In the genomic region with DNA sequence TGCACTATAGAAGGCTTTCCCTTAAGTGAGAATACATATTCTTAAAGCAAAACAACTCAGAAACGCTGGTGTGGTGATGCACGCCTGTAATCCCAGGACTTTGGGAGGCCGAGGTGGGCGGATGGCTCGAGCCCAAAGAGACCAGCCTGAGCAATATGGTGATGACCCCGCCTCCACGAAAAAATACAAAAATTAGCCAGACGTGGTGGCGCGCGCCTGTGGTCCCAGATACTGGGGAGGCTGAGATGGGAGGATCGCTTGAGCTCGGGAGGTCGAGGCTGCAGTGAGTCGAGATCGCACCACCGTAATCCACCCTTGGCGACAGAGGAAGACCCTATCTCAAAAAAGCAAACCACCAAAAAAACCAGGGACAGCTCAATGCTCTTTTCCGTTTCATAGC, we compare ENCODE assay signal across 8 cellular contexts. TPM values are rescaled to one million over a fixed set of nuclear protein-coding genes. Genes with fewer than 3 reads are reported as not detected.
DNase-seq lines count a peak whose midpoint lies in the region; ATAC-seq and TF ChIP-seq lines count a peak whose summit lies in the region.

No MANE protein-coding gene starts in this region.

- peak overlapping the region; percentile 99 for H2AFZ ChIP-seq in Loucy (ENCODE audit: low read length)

- H3K27me3 Mint-ChIP-seq in CD4-positive, CD25-positive, alpha-beta regulatory T cell: peaks cover 19% of the 10 kb centered on the region
- no peaks in the 10 kb centered on the region for H3K27me3 Mint-ChIP-seq in naive thymus-derived CD8-positive, alpha-beta T cell

- peak overlapping the region in 1 of 3 donors; percentile 31 for H3K27ac Mint-ChIP-seq in CD4-positive, CD25-positive, alpha-beta regulatory T cell
- peak overlapping the region in 1 of 10 donors; percentile 23 for H3K27ac Mint-ChIP-seq in naive thymus-derived CD8-positive, alpha-beta T cell

- peaks cover 0 to 28% (median 10%) of the 10 kb centered on the region in 4 donors for H3K4me1 Mint-ChIP-seq in CD4-positive, CD25-positive, alpha-beta regulatory T cell
- H3K4me1 Mint-ChIP-seq in naive thymus-derived CD8-positive, alpha-beta T cell: peaks cover 11 to 19% (median 18%) of the 10 kb centered on the region in 4 donors

- H3K4me3 ChIP-seq in CD4-positive, CD25-positive, alpha-beta regulatory T cell (ENCODE audit: low read depth, low read length): peak overlapping the region; percentile 75
- peak overlapping the region; percentile 80 for H3K4me3 ChIP-seq in Loucy (ENCODE audit: low read length, poor library complexity, severe bottlenecking)
- no peak overlapping the region for H3K4me3 ChIP-seq in colonic mucosa

- H4K20me1 ChIP-seq in Loucy (ENCODE audit: insufficient read depth, low read length, poor library complexity, severe bottlenecking): no peaks in the 10 kb centered on the region

- H3K4me1 ChIP-seq in CD4-positive, CD25-positive, alpha-beta regulatory T cell (ENCODE audit: control insufficient read depth, insufficient read depth, low read length, poor library complexity, severe bottlenecking): peaks cover 6% of the 10 kb centered on the region
- H3K4me1 ChIP-seq in Loucy (ENCODE audit: insufficient read depth, low read length, poor library complexity, severe bottlenecking) (peaks cover 26% of the 10 kb centered on the region), colonic mucosa (no peaks in the 10 kb centered on the region)

- no peak for TF ChIP-seq CTCF in Loucy (conservative IDR thresholded peaks at IDR 0.05; ENCODE audit: low read length)
- no peak for TF ChIP-seq CTCF in colonic mucosa (IDR thresholded peaks at IDR 0.05)

- no peaks in the 10 kb centered on the region for H3K27me3 ChIP-seq in CD4-positive, CD25-positive, alpha-beta regulatory T cell (ENCODE audit: control insufficient read depth, insufficient read depth, low read length)
- H3K27me3 ChIP-seq in Loucy (ENCODE audit: insufficient read depth, low read length, poor library complexity, severe bottlenecking): no peaks in the 10 kb centered on the region
- no peaks in the 10 kb centered on the region for H3K27me3 ChIP-seq in colonic mucosa

- H3K27ac ChIP-seq in CD4-positive, CD25-positive, alpha-beta regulatory T cell (ENCODE audit: insufficient read depth, low read length, poor library complexity, severe bottlenecking): no peak overlapping the region
- H3K27ac ChIP-seq in colonic mucosa: no peak overlapping the region

- H3K79me2 ChIP-seq in Loucy (ENCODE audit: insufficient read depth, low read length): peaks cover 33% of the 10 kb centered on the region; the same call in 1 of the 2 replicates

- no peaks in the 10 kb centered on the region for H3K9me2 ChIP-seq in Loucy (replicated peaks; ENCODE audit: low read depth, low read length)

- peak overlapping the region; percentile 88 to 96 (median 90) for H3K4me3 Mint-ChIP-seq in CD4-positive, CD25-positive, alpha-beta regulatory T cell
- peak overlapping the region in 9 of 10 donors; percentile 86 to 96 (median 90) for H3K4me3 Mint-ChIP-seq in naive thymus-derived CD8-positive, alpha-beta T cell

- no peaks in the 10 kb centered on the region for H3F3A ChIP-seq in Loucy (ENCODE audit: low read depth)

- no peak for ATAC-seq in CD4-positive, CD25-positive, alpha-beta regulatory T cell (ENCODE audit: low read depth in 2 of 2)
- no peak for ATAC-seq in naive thymus-derived CD8-positive, alpha-beta T cell
- no peak for ATAC-seq in HG02970 (IDR thresholded peaks at IDR 0.05; ENCODE audit: low FRiP score, unreplicated experiment)
- ATAC-seq in HG02870 (IDR thresholded peaks at IDR 0.05; ENCODE audit: unreplicated experiment): no peak

- intact Hi-C loops in colonic mucosa (cut with DNase I): no loop called here

- H3K36me3 Mint-ChIP-seq in CD4-positive, CD25-positive, alpha-beta regulatory T cell: no peaks in the 10 kb centered on the region
- no peaks in the 10 kb centered on the region for H3K36me3 Mint-ChIP-seq in naive thymus-derived CD8-positive, alpha-beta T cell

- H3K9ac ChIP-seq in Loucy (ENCODE audit: low read depth, low read length, poor library complexity, severe bottlenecking) (no peak overlapping the region), colonic mucosa (ENCODE audit: low read depth in 2 of 2, low read length in 2 of 2) (no peak overlapping the region)

- no peak for DNase-seq in CD4-positive, CD25-positive, alpha-beta regulatory T cell
- DNase-seq in colonic mucosa (peak; percentile 19), HuH-7.5 (ENCODE audit: low spot score) (no peak)
- no peak for DNase-seq in naive thymus-derived CD8-positive, alpha-beta T cell
- DNase-seq in stimulated activated naive CD4-positive, alpha-beta T cell treated with Interleukin-2 at 50 U/mL for 16 hours (lab: John Stamatoyannopoulos, UW): no peak

- POLR2A ChIA-PET in naive thymus-derived CD8-positive, alpha-beta T cell (lab: Charles Lee): interaction anchor here (0.6 to 1.3 kb wide), 2 partner anchors 161 to 266 kb away, joined by 3 read pairs; a partner anchor contains a TSS

- H3K9me3 ChIP-seq in CD4-positive, CD25-positive, alpha-beta regulatory T cell (ENCODE audit: control insufficient read depth in 2 of 2, low read length in 2 of 2): no peaks in the 10 kb centered on the region
- H3K9me3 ChIP-seq in Loucy (ENCODE audit: insufficient read depth, low read depth, low read length) (no peaks in the 10 kb centered on the region), colonic mucosa (no peaks in the 10 kb centered on the region)

- no peaks in the 10 kb centered on the region for H3K36me3 ChIP-seq in CD4-positive, CD25-positive, alpha-beta regulatory T cell (ENCODE audit: control insufficient read depth, insufficient read depth, low read length)
- no peaks in the 10 kb centered on the region for H3K36me3 ChIP-seq in Loucy (ENCODE audit: insufficient read depth, low read length)
- H3K36me3 ChIP-seq in colonic mucosa: no peaks in the 10 kb centered on the region

- peak overlapping the region; percentile 56 for H3K4me2 ChIP-seq in Loucy (ENCODE audit: low read depth, low read length, poor library complexity, severe bottlenecking)

- H3K9me3 Mint-ChIP-seq in CD4-positive, CD25-positive, alpha-beta regulatory T cell: peaks cover 0 to 3% (median 0%) of the 10 kb centered on the region in 7 donors
- peaks cover 0 to 3% (median 0%) of the 10 kb centered on the region in 9 donors for H3K9me3 Mint-ChIP-seq in naive thymus-derived CD8-positive, alpha-beta T cell

RNA-seq across cellular contexts. Expression of a gene that starts 0.8 kb away (rescaled TPM):
- total RNA-seq in CD4-positive, CD25-positive, alpha-beta regulatory T cell: 0.74 TPM
- under 1 TPM in 1 of 4 donors, not detected in 3; 0.21 TPM for polyA plus RNA-seq in CD4-positive, CD25-positive, alpha-beta regulatory T cell
- total RNA-seq in colonic mucosa: 10 to 100 TPM in 1 of 2 donors, 1 to 10 TPM in 1; 3.8 to 10.3 TPM
- total RNA-seq in naive thymus-derived CD8-positive, alpha-beta T cell: 1 to 10 TPM in 1 of 2 experiments, under 1 TPM in 1; 0.49 to 1.9 TPM
- not detected for polyA plus RNA-seq in naive thymus-derived CD8-positive, alpha-beta T cell

RNA-seq across cellular contexts. Expression of a gene that starts 45.4 kb away (rescaled TPM):
- total RNA-seq in CD4-positive, CD25-positive, alpha-beta regulatory T cell: 1.9 TPM
- 1 to 10 TPM in 2 of 4 donors, under 1 TPM in 2; 0.43 to 2.7 (median 1.0) TPM for polyA plus RNA-seq in CD4-positive, CD25-positive, alpha-beta regulatory T cell
- total RNA-seq in colonic mucosa: 1 to 10 TPM; 1.7 to 1.9 TPM
- under 1 TPM in 1 of 2 experiments, not detected in 1; 0.11 TPM for total RNA-seq in naive thymus-derived CD8-positive, alpha-beta T cell
- polyA plus RNA-seq in naive thymus-derived CD8-positive, alpha-beta T cell: under 1 TPM in 1 of 3 donors, not detected in 2; 0.12 TPM
